Comparison of ENCODE assay signal across 24 cellular contexts in the genomic region with DNA sequence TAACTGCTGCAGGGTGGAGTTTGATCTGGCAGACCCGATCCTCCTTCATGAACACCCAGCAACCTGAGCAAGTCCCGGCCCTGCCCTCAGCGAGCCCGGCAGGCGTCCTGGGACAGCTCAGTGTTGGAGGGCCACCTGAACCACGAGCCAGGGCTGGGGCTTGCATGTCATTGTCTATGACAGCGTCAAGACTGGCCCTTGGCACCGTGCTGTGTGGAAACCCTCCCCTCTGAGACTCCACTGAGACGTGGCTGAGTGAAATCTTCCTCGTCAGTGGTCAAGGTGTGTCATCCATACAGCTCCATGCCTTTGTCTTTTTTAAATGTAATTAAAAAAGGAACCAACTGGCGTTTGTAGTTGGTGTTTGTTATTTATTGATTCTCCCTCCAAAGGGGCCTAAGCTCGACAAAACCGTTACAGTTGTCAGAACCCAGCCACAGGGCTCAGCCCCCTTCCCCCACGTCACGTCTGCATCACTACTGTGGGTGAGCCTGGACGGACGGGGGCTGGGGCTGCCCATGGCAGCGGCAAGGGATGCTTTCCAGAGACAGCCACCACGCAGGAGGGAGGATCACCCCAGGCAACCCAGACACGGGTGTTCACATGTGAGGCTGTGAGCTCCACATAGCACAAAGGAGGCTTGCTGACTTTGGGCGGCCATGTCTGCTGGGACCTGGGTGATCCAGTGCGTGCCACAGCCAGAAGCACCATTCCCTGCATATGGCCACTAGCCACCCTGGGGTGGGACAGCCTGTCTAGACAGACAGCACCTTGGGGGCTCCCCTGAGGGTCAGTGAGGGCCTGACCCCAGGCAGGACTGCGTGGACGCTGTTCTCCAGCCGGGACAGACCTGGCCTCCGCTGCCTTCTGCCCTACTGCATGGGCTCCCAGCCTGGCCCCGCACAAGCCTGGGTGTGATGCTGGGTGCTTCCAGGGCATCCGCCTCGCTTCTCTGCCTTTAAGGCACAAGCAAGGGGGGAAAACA. TPM values are rescaled to one million over a fixed set of nuclear protein-coding genes. Genes with fewer than 3 reads are reported as not detected.
DNase-seq lines count a peak whose midpoint lies in the region; ATAC-seq, FAIRE-seq and TF ChIP-seq lines count a peak whose summit lies in the region.
"Had no signal": no experiment of that assay in that cellular context is flagged by ENCODE, and none has a peak within 500 bp of the region (broad histone marks: within the 10 kb centered on the region; RNA-seq: fewer than 3 reads in every experiment).

No MANE protein-coding gene starts in this region.

- intact Hi-C loops in CD4-positive, alpha-beta memory T cell (cut with micrococcal nuclease) = no loop called here

- no peak overlapping the region for H2BK5ac ChIP-seq in neuronal stem cell (ENCODE audit: low read length)

- no peaks in the 10 kb centered on the region for H3K27me3 ChIP-seq in BLaER1 treated with 17β-estradiol and CSF1 and Interleukin-3, amounts not matched to agents 10 nM and 100 nM
- H3K27me3 ChIP-seq in H7 (ENCODE audit: control insufficient read depth, insufficient read depth, low read length) = no peaks in the 10 kb centered on the region
- H3K27me3 ChIP-seq in neuronal stem cell (ENCODE audit: control insufficient read depth in 3 of 3, insufficient read depth in 3 of 3, low read depth in 1 of 3, low read length in 3 of 3) = no peaks in the 10 kb centered on the region
- H3K27me3 ChIP-seq in CD4-positive, alpha-beta memory T cell (ENCODE audit: insufficient read depth, low read length) = no peaks in the 10 kb centered on the region
- H3K27me3 ChIP-seq: adrenal gland, gastroesophageal sphincter had no signal

- WGBS in neuronal stem cell (ENCODE audit: extremely low coverage in 2 of 2, insufficient read length in 2 of 2, insufficient replicate concordance in 1 of 2), 2 donors = no CpG with 5 or more reads among the region's 29 CpGs

- H3K4me3 ChIP-seq in BLaER1 treated with 17β-estradiol and CSF1 and Interleukin-3, amounts not matched to agents 10 nM and 100 nM = no peak overlapping the region
- H3K4me3 ChIP-seq in H7 (ENCODE audit: insufficient read depth, low read depth, low read length) = no peak overlapping the region
- peak overlapping the region in 1 of 2 donors; percentile 16 for H3K4me3 ChIP-seq in neuronal stem cell (ENCODE audit: low read length in 2 of 2)
- no peak overlapping the region for H3K4me3 ChIP-seq in CD4-positive, alpha-beta memory T cell (ENCODE audit: low read length in 2 of 2)
- H3K4me3 ChIP-seq: adrenal gland, gastroesophageal sphincter had no signal

- H3K4me2 ChIP-seq in BLaER1 treated with 17β-estradiol and CSF1 and Interleukin-3, amounts not matched to agents 10 nM and 100 nM = peak overlapping the region; percentile 10 to 70 (median 61); a peak in 18 of 22 replicates
- no peak overlapping the region for H3K4me2 ChIP-seq in neuronal stem cell (ENCODE audit: insufficient read depth, low read length, poor library complexity, severe bottlenecking)

- peak overlapping the region; percentile 89 for H4K8ac ChIP-seq in neuronal stem cell (ENCODE audit: low read depth, low read length)

- no peaks in the 10 kb centered on the region for H3K9me3 ChIP-seq in BLaER1 treated with 17β-estradiol and CSF1 and Interleukin-3, amounts not matched to agents 10 nM and 100 nM (replicated peaks in 1 of 11)
- no peaks in the 10 kb centered on the region for H3K9me3 ChIP-seq in neuronal stem cell (replicated peaks in 1 of 2; ENCODE audit: control insufficient read depth in 2 of 2, insufficient read depth in 1 of 2, low read depth in 1 of 2, low read length in 2 of 2)
- no peaks in the 10 kb centered on the region for H3K9me3 ChIP-seq in CD4-positive, alpha-beta memory T cell (ENCODE audit: control insufficient read depth in 1 of 2, low read length in 2 of 2)
- H3K9me3 ChIP-seq: adrenal gland, gastroesophageal sphincter had no signal

- peaks cover 0 to 57% (median 25%) of the 10 kb centered on the region in 11 experiments; a peak in 18 of 22 replicates for H4K20me1 ChIP-seq in BLaER1 treated with 17β-estradiol and CSF1 and Interleukin-3, amounts not matched to agents 10 nM and 100 nM

- no peak overlapping the region for H2BK12ac ChIP-seq in neuronal stem cell (ENCODE audit: low read length)

- no peak for FAIRE-seq in D721Med (lab: Jason Lieb, UNC)
- FAIRE-seq: GM18507 had no signal

- no peaks in the 10 kb centered on the region for H3K9me3 Mint-ChIP-seq in chondrocyte (ENCODE audit: low read depth)
- H3K9me3 Mint-ChIP-seq in CD4-positive, alpha-beta memory T cell = no peaks in the 10 kb centered on the region
- H3K9me3 Mint-ChIP-seq: WTC11 had no signal

- H2BK15ac ChIP-seq in neuronal stem cell (ENCODE audit: low read length) = no peak overlapping the region

- CTCF ChIA-PET in CD4-positive, alpha-beta memory T cell (lab: Charles Lee; ENCODE audit: partially characterized antibody) = no interaction called here

- no peak overlapping the region for H3K18ac ChIP-seq in neuronal stem cell (ENCODE audit: low read length)

- peak overlapping the region; percentile 83 for H3K27ac Mint-ChIP-seq in chondrocyte (ENCODE audit: unreplicated experiment)
- H3K27ac Mint-ChIP-seq in CD4-positive, alpha-beta memory T cell = peak overlapping the region in 2 of 7 donors; percentile 46 to 79
- H3K27ac Mint-ChIP-seq: WTC11 had no signal

- peaks cover 95 to 100% (median 100%) of the 10 kb centered on the region in 11 experiments for H3K36me3 ChIP-seq in BLaER1 treated with 17β-estradiol and CSF1 and Interleukin-3, amounts not matched to agents 10 nM and 100 nM
- H3K36me3 ChIP-seq in H7 (replicated peaks; ENCODE audit: control insufficient read depth, insufficient read depth, low read length) (peaks cover 35% of the 10 kb centered on the region), neuronal stem cell (replicated peaks in 1 of 2; ENCODE audit: control insufficient read depth in 2 of 2, insufficient read depth in 2 of 2, low read length in 2 of 2) (peaks cover 77 to 100% of the 10 kb centered on the region in 2 donors)
- peaks cover 80% of the 10 kb centered on the region for H3K36me3 ChIP-seq in CD4-positive, alpha-beta memory T cell (ENCODE audit: insufficient read depth, low read length)

- H3K4me3 Mint-ChIP-seq in chondrocyte (ENCODE audit: unreplicated experiment) = no peak overlapping the region
- no peak overlapping the region for H3K4me3 Mint-ChIP-seq in CD4-positive, alpha-beta memory T cell
- H3K4me3 Mint-ChIP-seq: WTC11 had no signal

- H3K23ac ChIP-seq in neuronal stem cell (ENCODE audit: low read depth, low read length, poor library complexity) = peak overlapping the region; percentile 76

- no peaks in the 10 kb centered on the region for H3K27me3 Mint-ChIP-seq in chondrocyte (ENCODE audit: low read depth)
- no peaks in the 10 kb centered on the region for H3K27me3 Mint-ChIP-seq in CD4-positive, alpha-beta memory T cell

- peaks cover 32% of the 10 kb centered on the region for H3K36me3 Mint-ChIP-seq in chondrocyte (ENCODE audit: low read depth)
- H3K36me3 Mint-ChIP-seq in CD4-positive, alpha-beta memory T cell = peaks cover 38 to 77% of the 10 kb centered on the region in 2 donors

- H4K91ac ChIP-seq in neuronal stem cell (ENCODE audit: low read depth, low read length, poor library complexity) = no peak overlapping the region

- no peak for ATAC-seq in GM19452 (IDR thresholded peaks at IDR 0.05; ENCODE audit: unreplicated experiment)
- ATAC-seq: esophagus mucosa, gastroesophageal sphincter, WTC11 had no signal

- H2AFZ ChIP-seq in neuronal stem cell (ENCODE audit: low read length) = no peak overlapping the region

- H3K79me1 ChIP-seq in neuronal stem cell (ENCODE audit: low read depth, low read length) = peaks cover 4% of the 10 kb centered on the region

- DNase-seq in H7 (peak; percentile 63), chondrocyte (ENCODE audit: low spot score) (no peak), neuronal stem cell (ENCODE audit: low spot score) (no peak), UCSD-AML1 (lab: John Stamatoyannopoulos, UW; ENCODE audit: unreplicated experiment) (no peak), D721Med (ENCODE audit: insufficient read length, low spot score) (no peak)
- no peak for DNase-seq in CD4-positive, alpha-beta memory T cell
- DNase-seq: adrenal gland, Karpas-422, NCI-H1092, NCI-H2081, NCI-H510A, retina, SHP77 had no signal

- peak overlapping the region in 7 of 11 experiments; percentile 10 to 58 (median 34); a peak in 8 of 22 replicates for H3K27ac ChIP-seq in BLaER1 treated with 17β-estradiol and CSF1 and Interleukin-3, amounts not matched to agents 10 nM and 100 nM
- no peak overlapping the region for H3K27ac ChIP-seq in neuronal stem cell (replicated peaks; ENCODE audit: low read length)
- no peak overlapping the region for H3K27ac ChIP-seq in CD4-positive, alpha-beta memory T cell (ENCODE audit: low read depth, low read length)
- H3K27ac ChIP-seq: adrenal gland, gastroesophageal sphincter had no signal

- H3K14ac ChIP-seq in neuronal stem cell (ENCODE audit: low read length) = no peak overlapping the region

- H2BK120ac ChIP-seq in neuronal stem cell (ENCODE audit: low read depth, low read length) = no peak overlapping the region

- H2AK5ac ChIP-seq in neuronal stem cell (ENCODE audit: low read depth, low read length) = no peak overlapping the region

- H3K9ac ChIP-seq in BLaER1 treated with 17β-estradiol and CSF1 and Interleukin-3, amounts not matched to agents 10 nM and 100 nM = peak overlapping the region; percentile 11 to 55 (median 42); a peak in 13 of 22 replicates
- H3K9ac ChIP-seq in neuronal stem cell (ENCODE audit: low read depth, low read length, poor library complexity) = peak overlapping the region; percentile 70

- TF ChIP-seq CTCF in chondrocyte (IDR thresholded peaks at IDR 0.05) (no peak), D721Med (IDR thresholded peaks at IDR 0.05; ENCODE audit: insufficient read depth, missing control alignments) (no peak)

- H3K4me1 Mint-ChIP-seq in chondrocyte (ENCODE audit: low read depth) = peaks cover 14% of the 10 kb centered on the region
- H3K4me1 Mint-ChIP-seq in CD4-positive, alpha-beta memory T cell = peaks cover 0 to 14% (median 5%) of the 10 kb centered on the region in 4 donors
- H3K4me1 Mint-ChIP-seq: WTC11 had no signal

- peaks cover 24 to 42% (median 28%) of the 10 kb centered on the region in 10 experiments for H3K4me1 ChIP-seq in BLaER1 treated with 17β-estradiol and CSF1 and Interleukin-3, amounts not matched to agents 10 nM and 100 nM
- H3K4me1 ChIP-seq in neuronal stem cell (ENCODE audit: control insufficient read depth in 2 of 2, insufficient read depth in 1 of 2, low read depth in 1 of 2, low read length in 2 of 2) = no peaks in the 10 kb centered on the region
- H3K4me1 ChIP-seq in CD4-positive, alpha-beta memory T cell (ENCODE audit: insufficient read depth, low read length) = peaks cover 5% of the 10 kb centered on the region
- H3K4me1 ChIP-seq: adrenal gland, gastroesophageal sphincter had no signal

- H3K4ac ChIP-seq in neuronal stem cell (ENCODE audit: low read length) = no peak overlapping the region

- POLR2A ChIA-PET in CD4-positive, alpha-beta memory T cell (lab: Charles Lee; ENCODE audit: partially characterized antibody) = interaction anchor here (0.5 to 0.8 kb wide), 2 partner anchors 19 to 23 kb away, joined by 3 to 4 read pairs; no protein-coding TSS in a partner anchor

RNA-seq across cellular contexts. Expression of gene UCK1, which starts 7.3 kb away (rescaled TPM):
- total RNA-seq in H7 (2014; rRNA removed; shearing (Covaris generic)) = 31.2 and 33.2 TPM in 2 replicates
- total RNA-seq in chondrocyte = 17.9 to 27.7 TPM (median 18.3 TPM) in 3 replicates
- 24.3 TPM for polyA plus RNA-seq in neuronal stem cell (2013, experiment 1 of 2)
- polyA plus RNA-seq in neuronal stem cell (2013, experiment 2 of 2) = 26.2 TPM
- 10 to 100 TPM; 36.1 to 39.7 TPM for total RNA-seq in CD4-positive, alpha-beta memory T cell
- polyA plus RNA-seq in CD4-positive, alpha-beta memory T cell = 10 to 100 TPM; 25.8 to 26.8 TPM

RNA-seq across cellular contexts. Expression of gene POMT1, which starts 21.0 kb away (rescaled TPM):
- 21.1 and 24.0 TPM in 2 replicates for total RNA-seq in H7 (2014; rRNA removed; shearing (Covaris generic))
- 46.7 to 48.0 TPM (median 46.8 TPM) in 3 replicates for total RNA-seq in chondrocyte
- polyA plus RNA-seq in neuronal stem cell (2013, experiment 1 of 2) = 25.6 TPM
- 24.1 TPM for polyA plus RNA-seq in neuronal stem cell (2013, experiment 2 of 2)
- 10 to 100 TPM; 52.1 to 58.5 TPM for total RNA-seq in CD4-positive, alpha-beta memory T cell
- polyA plus RNA-seq in CD4-positive, alpha-beta memory T cell = 10 to 100 TPM; 15.6 to 17.4 TPM

RNA-seq across cellular contexts. Expression of gene PRRT1B, which starts 21.6 kb away (rescaled TPM):
- total RNA-seq in H7 (2014; rRNA removed; shearing (Covaris generic)) = 0.22 and 1.5 TPM in 2 replicates
- total RNA-seq in chondrocyte = not detected in 3 replicates
- polyA plus RNA-seq in neuronal stem cell (2013, experiment 1 of 2) = not detected
- not detected for polyA plus RNA-seq in neuronal stem cell (2013, experiment 2 of 2)
- total RNA-seq in CD4-positive, alpha-beta memory T cell = not detected
- polyA plus RNA-seq in CD4-positive, alpha-beta memory T cell = not detected
- total RNA-seq: adrenal gland; bronchial epithelial cell; Daoy; esophagus mucosa; gastroesophageal sphincter; mononuclear cell; T-helper 1 cell treated with Interleukin-12 subunit alpha and Interleukin-12 subunit beta and Interleukin-4 antibody, amounts not matched to agents 30 ng/mL and 1 ng/mL, for 36 hours had no signal
- polyA plus RNA-seq: adrenal gland, thymus had no signal

Comparison
In these comparisons a context has a peak if more than half of its experiments do, and no peak if none do; other contexts are left out.
1. H3K27ac ChIP-seq: peak in BLaER1 treated with 17β-estradiol and CSF1 and Interleukin-3, amounts not matched to agents 10 nM and 100 nM (7 of 11); none in neuronal stem cell (single experiment) and CD4-positive, alpha-beta memory T cell (single experiment).